ENCODE assay signal across 15 cellular contexts in the genomic region with DNA sequence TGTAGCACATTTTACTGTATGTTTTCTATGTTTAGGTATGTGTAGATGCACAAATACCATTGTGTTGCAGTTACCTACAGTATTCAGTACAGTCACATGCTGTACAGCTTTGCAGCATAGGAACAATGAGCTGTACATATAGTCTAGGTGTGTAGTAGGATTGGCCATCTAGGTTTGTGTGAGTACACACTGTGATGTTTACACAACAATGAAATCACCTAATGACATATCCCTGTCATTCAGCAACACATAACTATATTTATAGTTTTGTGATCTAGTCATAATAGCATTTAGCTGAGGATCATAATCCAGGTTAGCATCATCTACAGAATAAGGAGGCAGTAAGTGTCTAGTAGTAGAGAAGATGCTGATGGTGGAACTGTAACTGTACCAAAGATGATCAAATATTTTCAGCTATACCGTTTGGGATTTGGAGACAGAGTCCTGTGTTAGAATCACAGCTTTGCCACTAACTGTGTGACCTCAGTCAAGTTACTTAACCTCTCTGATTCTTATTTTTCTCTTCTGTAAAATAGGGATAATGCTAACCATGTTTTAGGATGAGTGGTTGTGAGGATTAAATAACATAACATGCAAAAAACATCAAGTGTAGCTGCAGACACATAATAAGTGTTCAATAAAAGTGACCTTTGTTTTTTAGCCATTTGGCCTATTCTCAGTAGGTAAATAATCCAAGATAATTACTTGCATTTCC.
A peak's percentile ranks its signal among the peaks of the same experiment; 100 is the strongest.
DNase-seq lines count a peak whose midpoint lies in the region; ATAC-seq, FAIRE-seq and TF ChIP-seq lines count a peak whose summit lies in the region.
"Had no signal": no experiment of that assay in that cellular context is flagged by ENCODE, and none has a peak within 500 bp of the region (broad histone marks: within the 10 kb centered on the region; RNA-seq: fewer than 3 reads in every experiment).

No MANE protein-coding gene starts in this region.

- H3K9ac ChIP-seq in smooth muscle cell (ENCODE audit: low read depth) = no peak overlapping the region

- H3K79me2 ChIP-seq in smooth muscle cell (ENCODE audit: low read depth) = no peaks in the 10 kb centered on the region

- peaks cover 5% of the 10 kb centered on the region for H3K4me1 Mint-ChIP-seq in glutamatergic neuron (ENCODE audit: low read depth, unreplicated experiment)

- no peaks in the 10 kb centered on the region for H3K27me3 ChIP-seq in smooth muscle cell (ENCODE audit: low read depth)
- no peaks in the 10 kb centered on the region for H3K27me3 ChIP-seq in left lung

- WGBS in smooth muscle cell (ENCODE audit: low lambda C conversion rate) = 93% methylated on average over 1 of the region's 1 CpG

- H3K4me3 Mint-ChIP-seq in glutamatergic neuron (ENCODE audit: unreplicated experiment) = no peak overlapping the region

- peaks cover 7% of the 10 kb centered on the region for H3F3A ChIP-seq in smooth muscle cell (ENCODE audit: low read depth)

- H3K36me3 ChIP-seq in smooth muscle cell (ENCODE audit: low read depth) = no peaks in the 10 kb centered on the region
- H3K36me3 ChIP-seq in left lung = peaks cover 0 to 5% of the 10 kb centered on the region in 2 donors

- no peak for TF ChIP-seq POLR2A in H54 (IDR thresholded peaks at IDR 0.05; ENCODE audit: low read depth, low read length)

- FAIRE-seq in H54 (lab: Jason Lieb, UNC) = peak; percentile 6
- FAIRE-seq: endometrium had no signal

- no peak overlapping the region for H3K4me2 ChIP-seq in smooth muscle cell

- peaks cover 1% of the 10 kb centered on the region for H3K27me3 Mint-ChIP-seq in glutamatergic neuron (ENCODE audit: unreplicated experiment)

- H3K27ac Mint-ChIP-seq in glutamatergic neuron (ENCODE audit: unreplicated experiment) = no peak overlapping the region

- no peaks in the 10 kb centered on the region for H3K36me3 Mint-ChIP-seq in glutamatergic neuron (ENCODE audit: unreplicated experiment)

- H3K9me3 ChIP-seq in smooth muscle cell (replicated peaks; ENCODE audit: low read depth) (no peaks in the 10 kb centered on the region), left lung (no peaks in the 10 kb centered on the region)

- H3K4me3 ChIP-seq in smooth muscle cell (no peak overlapping the region), left lung (no peak overlapping the region)

- no peak overlapping the region for H2AFZ ChIP-seq in smooth muscle cell (ENCODE audit: low read depth)

- no peaks in the 10 kb centered on the region for H3K9me3 Mint-ChIP-seq in glutamatergic neuron (ENCODE audit: unreplicated experiment)

- H4K20me1 ChIP-seq in smooth muscle cell (ENCODE audit: low read depth) = no peaks in the 10 kb centered on the region

- ATAC-seq in HG02678 (IDR thresholded peaks at IDR 0.05; ENCODE audit: unreplicated experiment) (no peak), left lung (no peak)

- H3K4me1 ChIP-seq in smooth muscle cell (ENCODE audit: low read depth) (peaks cover 17% of the 10 kb centered on the region), left lung (peaks cover 5 to 18% of the 10 kb centered on the region in 2 donors)

- intact Hi-C loops in left lung (cut with DNase I) = no loop called here

- TF ChIP-seq CTCF in smooth muscle cell (IDR thresholded peaks at IDR 0.05; ENCODE audit: borderline replicate concordance, insufficient read depth, poor library complexity, severe bottlenecking) (no peak), glutamatergic neuron (IDR thresholded peaks at IDR 0.05; ENCODE audit: partially characterized antibody, unreplicated experiment) (no peak), left lung (IDR thresholded peaks at IDR 0.05) (no peak)

- DNase-seq in H54 (ENCODE audit: insufficient read length, low spot score) = no peak
- DNase-seq in kidney tubule cell (ENCODE audit: low spot score) = peak; percentile 19
- DNase-seq in smooth muscle cell (lab: John Stamatoyannopoulos, UW; ENCODE audit: unreplicated experiment) = no peak
- no peak for DNase-seq in OCI-M1 (lab: John Stamatoyannopoulos, UW)
- no peak for DNase-seq in glutamatergic neuron
- DNase-seq in left lung = no peak
- DNase-seq: activated CD4-positive, alpha-beta T cell treated with anti-CD3 and anti-CD28 coated beads, Interleukin-2, amount 50 U/mL, for 4 hours; activated T-cell treated with anti-CD3 and anti-CD28 coated beads for 4 hours; Kasumi-1; NCI-H2171; stimulated activated CD4-positive, alpha-beta T cell treated with anti-CD3 and anti-CD28 coated beads, Interleukin-15, amount 100 ng/mL, for 24 hours; T-helper 2 cell had no signal

- H3K27ac ChIP-seq in angular gyrus (ENCODE audit: low read depth, low read length) (peak overlapping the region; percentile 59), smooth muscle cell (ENCODE audit: low read depth) (peak overlapping the region; percentile 28), left lung (no peak overlapping the region)

Comparison
In these comparisons a context has a peak if more than half of its experiments do, and no peak if none do; other contexts are left out.
1. H3K27ac ChIP-seq: peak in angular gyrus (single experiment) and smooth muscle cell (single experiment); none in left lung (0 of 2).